Comparison of ENCODE assay signal across 12 cellular contexts in the genomic region with DNA sequence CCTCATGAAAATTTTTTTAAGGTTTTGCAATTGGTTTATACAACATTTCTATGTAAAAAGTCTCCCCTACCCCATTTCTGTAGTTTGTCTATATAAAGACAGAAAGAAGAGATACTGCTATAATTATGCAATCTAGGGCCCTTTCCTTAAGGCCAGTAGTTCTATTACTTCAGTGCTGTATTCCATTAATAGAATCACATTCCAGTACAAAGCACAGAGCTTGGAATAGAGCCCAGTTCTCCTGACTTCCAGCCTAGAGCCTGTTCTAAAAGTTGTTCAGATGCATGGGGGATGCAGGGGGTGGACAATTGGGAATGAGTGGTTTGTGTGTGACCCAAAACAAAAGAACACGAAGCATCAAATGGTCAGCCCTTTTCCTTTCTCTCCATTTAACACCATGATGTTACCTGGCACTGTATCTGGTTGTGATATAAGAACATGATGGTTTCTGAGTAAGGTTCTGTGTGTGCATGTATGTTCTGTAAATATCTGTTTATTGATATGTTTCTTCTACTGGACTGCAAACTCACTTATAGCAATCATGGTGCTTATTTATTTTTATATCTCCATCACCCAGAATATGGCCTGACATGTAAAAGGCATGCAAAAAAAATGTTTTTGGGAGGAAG. TPM values are rescaled to one million over a fixed set of nuclear protein-coding genes. Genes with fewer than 3 reads are reported as not detected.
A peak's percentile ranks its signal among the peaks of the same experiment; 100 is the strongest.
DNase-seq lines count a peak whose midpoint lies in the region; ATAC-seq and TF ChIP-seq lines count a peak whose summit lies in the region.
"Had no signal": no experiment of that assay in that cellular context is flagged by ENCODE, and none has a peak within 500 bp of the region (broad histone marks: within the 10 kb centered on the region; RNA-seq: fewer than 3 reads in every experiment).

No MANE protein-coding gene starts in this region.

- H3K4me1 ChIP-seq in esophagus squamous epithelium (peaks cover 0 to 19% (median 4%) of the 10 kb centered on the region in 3 donors), transverse colon (peaks cover 7 to 15% (median 11%) of the 10 kb centered on the region in 4 donors)

- H3K27ac Mint-ChIP-seq in progenitor cell of endocrine pancreas: no peak overlapping the region

- H3K9me3 Mint-ChIP-seq in progenitor cell of endocrine pancreas (ENCODE audit: low read depth): peaks cover 14% of the 10 kb centered on the region

- 55 to 69% methylated on average over 1 of the region's 1 CpG for WGBS in esophagus squamous epithelium, 2 donors
- WGBS in transverse colon (ENCODE audit: low coverage in 1 of 2), 2 donors: 55 to 80% methylated on average over 1 of the region's 1 CpG

- no peak for ATAC-seq in activated CD4-positive, CD25-positive, alpha-beta regulatory T cell treated with anti-CD3 and anti-CD28 coated beads, Interleukin-2, amount 50 U/mL, for 24 hours

- H3K4me3 ChIP-seq in esophagus squamous epithelium (no peak overlapping the region), transverse colon (no peak overlapping the region)

- H3K27me3 Mint-ChIP-seq in progenitor cell of endocrine pancreas: peaks cover 4% of the 10 kb centered on the region

- TF ChIP-seq EP300 in transverse colon (IDR thresholded peaks at IDR 0.05; ENCODE audit: low read depth): no peak

- DNase-seq in NCI-H226 (peak; percentile 57), esophagus squamous epithelium (lab: John Stamatoyannopoulos, UW) (no peak), medulla oblongata (ENCODE audit: extremely low spot score) (peak; percentile 84), transverse colon (no peak), HuH-7.5 (ENCODE audit: low spot score) (no peak), progenitor cell of endocrine pancreas (ENCODE audit: low spot score, unreplicated experiment) (no peak), DMS 273 (lab: John Stamatoyannopoulos, UW; ENCODE audit: unreplicated experiment) (no peak)
- DNase-seq: activated naive CD4-positive, alpha-beta T cell treated with anti-CD3 and anti-CD28 coated beads, Interleukin-2, amount 50 U/mL, for 16 hours; stimulated activated CD4-positive, alpha-beta T cell treated with anti-CD3 and anti-CD28 coated beads, Interleukin-15, amount 100 ng/mL, for 24 hours; trophoblast cell; WERI-Rb-1 had no signal

- no peaks in the 10 kb centered on the region for H3K36me3 ChIP-seq in esophagus squamous epithelium
- no peaks in the 10 kb centered on the region for H3K36me3 ChIP-seq in transverse colon
- H3K36me3 ChIP-seq: WERI-Rb-1 had no signal

- in situ Hi-C loops in transverse colon (cut with MboI; ENCODE audit: low pct_ligation_motif_present in 1 of 4, low pct_unique_long_range_greater_than_20kb in 1 of 4, low sequenced_read_pairs in 3 of 4): no loop called here

- H3K4me1 Mint-ChIP-seq in progenitor cell of endocrine pancreas (ENCODE audit: low read depth): peaks cover 7% of the 10 kb centered on the region

- H3K27me3 ChIP-seq in esophagus squamous epithelium: no peaks in the 10 kb centered on the region
- H3K27me3 ChIP-seq in transverse colon: no peaks in the 10 kb centered on the region

- H3K9me3 ChIP-seq in esophagus squamous epithelium: no peaks in the 10 kb centered on the region
- H3K9me3 ChIP-seq in transverse colon: no peaks in the 10 kb centered on the region

- TF ChIP-seq POLR2A in esophagus squamous epithelium (IDR thresholded peaks at IDR 0.05) (no peak), transverse colon (IDR thresholded peaks at IDR 0.05) (no peak)

- TF ChIP-seq CTCF in esophagus squamous epithelium (IDR thresholded peaks at IDR 0.05): no peak
- no peak for TF ChIP-seq CTCF in transverse colon (IDR thresholded peaks at IDR 0.05)
- no peak for TF ChIP-seq CTCF in progenitor cell of endocrine pancreas (IDR thresholded peaks at IDR 0.05; ENCODE audit: unreplicated experiment)

- peaks cover 16% of the 10 kb centered on the region for H3K36me3 Mint-ChIP-seq in progenitor cell of endocrine pancreas (ENCODE audit: insufficient read depth)

- H3K27ac ChIP-seq in esophagus squamous epithelium (peak overlapping the region in 3 of 4 donors; percentile 25 to 72 (median 63)), transverse colon (peak overlapping the region; percentile 54 to 72 (median 56))
- H3K27ac ChIP-seq: WERI-Rb-1 had no signal

- no peak overlapping the region for H3K4me3 Mint-ChIP-seq in progenitor cell of endocrine pancreas (ENCODE audit: low read depth)

- intact Hi-C loops in esophagus squamous epithelium (cut with DNase I): no loop called here
- intact Hi-C loops in transverse colon (cut with DNase I; ENCODE audit: low total_unique reads): loop anchor here (10.0 kb wide), 1 partner anchor 50 kb away; no protein-coding TSS in a partner anchor

RNA-seq across cellular contexts. Expression of a gene that starts 8.2 kb away (rescaled TPM):
- total RNA-seq in esophagus squamous epithelium (10 to 100 TPM; 10.2 to 29.0 (median 15.8) TPM), transverse colon (100 to 1,000 TPM in 3 of 4 donors, 10 to 100 TPM in 1; 93.9 to 191 (median 161) TPM), progenitor cell of endocrine pancreas (21.6 and 32.1 TPM in 2 replicates)

Comparison
In these comparisons a context has a peak if more than half of its experiments do, and no peak if none do; other contexts are left out.
1. DNase-seq: peak in NCI-H226 (single experiment) and medulla oblongata (single experiment); none in esophagus squamous epithelium (single experiment), transverse colon (single experiment), HuH-7.5 (single experiment), progenitor cell of endocrine pancreas (single experiment) and DMS 273 (single experiment).